8 cellular contexts compared by ENCODE assay signal in genomic region chr4:140048419-140049022, GRCh38.
DNase-seq lines count a peak whose midpoint lies in the region; FAIRE-seq and TF ChIP-seq lines count a peak whose summit lies in the region.

No MANE protein-coding gene starts in this region.

- TF ChIP-seq EP300 in stomach (IDR thresholded peaks at IDR 0.05), result no peak

- H3K4me3 Mint-ChIP-seq in T-helper 2 cell treated with Interferon-gamma antibody and Interleukin-4, amounts not matched to agents 5 μg/mL and 100 μg/mL, for 36 hours, result peak overlapping the region; percentile 93
- H3K4me3 Mint-ChIP-seq in activated T-helper 1 cell treated with anti-CD3 and anti-CD28 coated beads, Interleukin-12 subunit alpha, Interleukin-12 subunit beta, Interleukin-2, Interleukin-4 antibody, amounts not matched to agents 30 ng/mL and 10 ng/mL and 1 ng/mL, durations not matched to agents 14 hours and 24 hours and 36 hours, result peak overlapping the region; percentile 77
- H3K4me3 Mint-ChIP-seq in activated naive CD4-positive, alpha-beta T cell treated with anti-CD3 and anti-CD28 coated beads, Interleukin-2, amount 10 ng/mL, durations not matched to agents 7 days and 5 days, result no peak overlapping the region

- H3K36me3 ChIP-seq in kidney (ENCODE audit: control insufficient read depth in 1 of 2, insufficient read depth in 2 of 2, low read length in 2 of 2) (no peaks in the 10 kb centered on the region), stomach (no peaks in the 10 kb centered on the region)

- H3K9ac ChIP-seq in kidney (ENCODE audit: low read length in 2 of 2), result peak overlapping the region in 1 of 2 donors; percentile 7

- peak overlapping the region; percentile 96 for H3K27ac Mint-ChIP-seq in T-helper 2 cell treated with Interferon-gamma antibody and Interleukin-4, amounts not matched to agents 5 μg/mL and 100 μg/mL, for 36 hours
- H3K27ac Mint-ChIP-seq in activated T-helper 1 cell treated with anti-CD3 and anti-CD28 coated beads, Interleukin-12 subunit alpha, Interleukin-12 subunit beta, Interleukin-2, Interleukin-4 antibody, amounts not matched to agents 30 ng/mL and 10 ng/mL and 1 ng/mL, durations not matched to agents 14 hours and 24 hours and 36 hours, result no peak overlapping the region
- no peak overlapping the region for H3K27ac Mint-ChIP-seq in activated naive CD4-positive, alpha-beta T cell treated with anti-CD3 and anti-CD28 coated beads, Interleukin-2, amount 10 ng/mL, durations not matched to agents 7 days and 5 days

- H3K4me1 Mint-ChIP-seq in T-helper 2 cell treated with Interferon-gamma antibody and Interleukin-4, amounts not matched to agents 5 μg/mL and 100 μg/mL, for 36 hours (ENCODE audit: low read depth), result peaks cover 46% of the 10 kb centered on the region
- H3K4me1 Mint-ChIP-seq in activated T-helper 1 cell treated with anti-CD3 and anti-CD28 coated beads, Interleukin-12 subunit alpha, Interleukin-12 subunit beta, Interleukin-2, Interleukin-4 antibody, amounts not matched to agents 30 ng/mL and 10 ng/mL and 1 ng/mL, durations not matched to agents 14 hours and 24 hours and 36 hours (ENCODE audit: low read depth), result peaks cover 32% of the 10 kb centered on the region
- peaks cover 37% of the 10 kb centered on the region for H3K4me1 Mint-ChIP-seq in activated naive CD4-positive, alpha-beta T cell treated with anti-CD3 and anti-CD28 coated beads, Interleukin-2, amount 10 ng/mL, durations not matched to agents 7 days and 5 days

- H3K27me3 Mint-ChIP-seq in T-helper 2 cell treated with Interferon-gamma antibody and Interleukin-4, amounts not matched to agents 5 μg/mL and 100 μg/mL, for 36 hours (ENCODE audit: low read depth), result peaks cover 37% of the 10 kb centered on the region
- H3K27me3 Mint-ChIP-seq in activated T-helper 1 cell treated with anti-CD3 and anti-CD28 coated beads, Interleukin-12 subunit alpha, Interleukin-12 subunit beta, Interleukin-2, Interleukin-4 antibody, amounts not matched to agents 30 ng/mL and 10 ng/mL and 1 ng/mL, durations not matched to agents 14 hours and 24 hours and 36 hours (ENCODE audit: insufficient read depth), result peaks cover 63% of the 10 kb centered on the region
- H3K27me3 Mint-ChIP-seq in activated naive CD4-positive, alpha-beta T cell treated with anti-CD3 and anti-CD28 coated beads, Interleukin-2, amount 10 ng/mL, durations not matched to agents 7 days and 5 days, result peaks cover 21% of the 10 kb centered on the region

- CTCF ChIA-PET in activated naive CD4-positive, alpha-beta T cell treated with anti-CD3 and anti-CD28 coated beads, Interleukin-2, amount 10 ng/mL, durations not matched to agents 7 days and 5 days (lab: Charles Lee), result interaction anchor here (0.8 to 4.6 kb wide), 16 partner anchors 11 to 391 kb away, joined by 3 to 47 read pairs (median 4); no protein-coding TSS in a partner anchor

- H3K27ac ChIP-seq in kidney (ENCODE audit: low read depth in 2 of 2, low read length in 2 of 2) (peak overlapping the region in 1 of 2 donors; percentile 33), stomach (peak overlapping the region in 4 of 5 donors; percentile 42 to 76 (median 69))

- WGBS in stomach, 5 donors, result 15 to 30% (median 21%) methylated on average over 4 of the region's 4 CpGs

- intact Hi-C loops in activated T-helper 1 cell treated with anti-CD3 and anti-CD28 coated beads, Interleukin-12 subunit alpha, Interleukin-12 subunit beta, Interleukin-2, Interleukin-4 antibody, amounts not matched to agents 30 ng/mL and 10 ng/mL and 1 ng/mL, durations not matched to agents 14 hours and 24 hours and 36 hours (cut with micrococcal nuclease), result loop anchor here (1.0 to 2.0 kb wide), 3 partner anchors 23 to 313 kb away; no protein-coding TSS in a partner anchor
- intact Hi-C loops in kidney (cut with DNase I) (no loop called here), stomach (cut with DNase I; ENCODE audit: low total_unique reads) (no loop called here)

- H3K4me3 ChIP-seq in kidney (ENCODE audit: low read length in 2 of 2) (peak overlapping the region; percentile 51 to 61), stomach (peak overlapping the region; percentile 33 to 38 (median 34))

- peaks cover 0 to 8% of the 10 kb centered on the region in 2 donors for H3K4me1 ChIP-seq in kidney (ENCODE audit: control insufficient read depth in 1 of 2, insufficient read depth in 1 of 2, low read depth in 1 of 2, low read length in 2 of 2)
- peaks cover 18 to 50% (median 29%) of the 10 kb centered on the region in 4 donors for H3K4me1 ChIP-seq in stomach

- no peaks in the 10 kb centered on the region for H3K9me3 ChIP-seq in kidney (ENCODE audit: control insufficient read depth in 1 of 2, low read length in 2 of 2)
- no peaks in the 10 kb centered on the region for H3K9me3 ChIP-seq in stomach

- TF ChIP-seq CTCF in kidney (IDR thresholded peaks at IDR 0.05; ENCODE audit: borderline replicate concordance, extremely low read depth, insufficient read depth) (no peak), stomach (IDR thresholded peaks at IDR 0.05) (no peak)

- no peak for FAIRE-seq in kidney (lab: Jason Lieb, UNC)

- H3K36me3 Mint-ChIP-seq in T-helper 2 cell treated with Interferon-gamma antibody and Interleukin-4, amounts not matched to agents 5 μg/mL and 100 μg/mL, for 36 hours (ENCODE audit: low read depth), result no peaks in the 10 kb centered on the region
- peaks cover 3% of the 10 kb centered on the region for H3K36me3 Mint-ChIP-seq in activated T-helper 1 cell treated with anti-CD3 and anti-CD28 coated beads, Interleukin-12 subunit alpha, Interleukin-12 subunit beta, Interleukin-2, Interleukin-4 antibody, amounts not matched to agents 30 ng/mL and 10 ng/mL and 1 ng/mL, durations not matched to agents 14 hours and 24 hours and 36 hours (ENCODE audit: low read depth)
- no peaks in the 10 kb centered on the region for H3K36me3 Mint-ChIP-seq in activated naive CD4-positive, alpha-beta T cell treated with anti-CD3 and anti-CD28 coated beads, Interleukin-2, amount 10 ng/mL, durations not matched to agents 7 days and 5 days

- no peak for DNase-seq in T-helper 2 cell treated with Interferon-gamma antibody and Interleukin-4, amounts not matched to agents 5 μg/mL and 100 μg/mL, for 36 hours (ENCODE audit: low spot score)
- no peak for DNase-seq in T-helper 2 cell
- DNase-seq in activated T-helper 1 cell treated with anti-CD3 and anti-CD28 coated beads, Interleukin-12 subunit alpha, Interleukin-12 subunit beta, Interleukin-2, Interleukin-4 antibody, amounts not matched to agents 30 ng/mL and 10 ng/mL and 1 ng/mL, durations not matched to agents 14 hours and 24 hours and 36 hours (ENCODE audit: low spot score), result no peak
- no peak for DNase-seq in kidney
- DNase-seq in stomach, result no peak
- DNase-seq in hepatic stellate cell (ENCODE audit: low spot score), result no peak
- DNase-seq in activated naive CD4-positive, alpha-beta T cell treated with anti-CD3 and anti-CD28 coated beads, Interleukin-2, amount 10 ng/mL, durations not matched to agents 7 days and 5 days, result no peak
- no peak for DNase-seq in inferior parietal cortex (ENCODE audit: extremely low spot score)

- H3K9me3 Mint-ChIP-seq in T-helper 2 cell treated with Interferon-gamma antibody and Interleukin-4, amounts not matched to agents 5 μg/mL and 100 μg/mL, for 36 hours, result no peaks in the 10 kb centered on the region
- H3K9me3 Mint-ChIP-seq in activated T-helper 1 cell treated with anti-CD3 and anti-CD28 coated beads, Interleukin-12 subunit alpha, Interleukin-12 subunit beta, Interleukin-2, Interleukin-4 antibody, amounts not matched to agents 30 ng/mL and 10 ng/mL and 1 ng/mL, durations not matched to agents 14 hours and 24 hours and 36 hours, result no peaks in the 10 kb centered on the region
- no peaks in the 10 kb centered on the region for H3K9me3 Mint-ChIP-seq in activated naive CD4-positive, alpha-beta T cell treated with anti-CD3 and anti-CD28 coated beads, Interleukin-2, amount 10 ng/mL, durations not matched to agents 7 days and 5 days

- no peaks in the 10 kb centered on the region for H3K27me3 ChIP-seq in stomach

- no peak for TF ChIP-seq POLR2A in stomach (IDR thresholded peaks at IDR 0.05)
